10 cellular contexts compared by ENCODE assay signal in the genomic region with DNA sequence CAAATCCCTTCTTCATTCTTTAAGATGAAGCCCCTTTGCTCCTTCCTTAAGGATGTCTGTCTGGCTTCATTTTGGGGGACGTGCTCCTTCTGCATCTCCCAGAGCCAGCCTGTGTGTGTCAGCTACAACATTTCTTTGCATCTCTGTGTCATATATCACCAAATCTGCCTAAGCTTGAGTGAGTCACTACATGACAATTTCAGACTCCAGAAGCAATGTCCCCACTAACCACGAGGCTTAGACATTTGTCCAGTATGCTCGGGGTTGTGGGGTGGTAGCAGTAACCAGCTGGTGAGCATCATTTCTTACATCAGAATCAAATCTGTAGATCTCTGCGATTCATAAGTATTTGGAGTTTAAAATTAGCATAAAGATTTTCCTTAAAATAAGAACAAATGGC. TPM values are rescaled to one million over a fixed set of nuclear protein-coding genes. Genes with fewer than 3 reads are reported as not detected.
DNase-seq lines count a peak whose midpoint lies in the region; TF ChIP-seq lines count a peak whose summit lies in the region.
"Not testable (repeated sequence)": the region's sequence is repeated elsewhere in the genome, so short reads cannot be mapped to it uniquely, and the experiment has no call there.
"Had no signal": no experiment of that assay in that cellular context is flagged by ENCODE, and none has a peak within 500 bp of the region (broad histone marks: within the 10 kb centered on the region; RNA-seq: fewer than 3 reads in every experiment).

No MANE protein-coding gene starts in this region.

- not testable (repeated sequence) for H3K4me1 Mint-ChIP-seq in HFFc6 (ENCODE audit: low read depth); activated CD4-positive, alpha-beta T cell treated with anti-CD3 and anti-CD28 coated beads, Interleukin-2, amount 10 ng/mL, durations not matched to agents 24 days and 14 days

- not testable (repeated sequence) for H3K4me3 ChIP-seq in brain microvascular endothelial cell (ENCODE audit: low read depth, low read length)

- peaks cover 21% of the 10 kb centered on the region for H3K9me3 Mint-ChIP-seq in HFFc6
- H3K9me3 Mint-ChIP-seq in activated CD4-positive, alpha-beta T cell treated with anti-CD3 and anti-CD28 coated beads, Interleukin-2, amount 10 ng/mL, durations not matched to agents 24 days and 14 days = peaks cover 16% of the 10 kb centered on the region

- not testable (repeated sequence) for H3K27me3 ChIP-seq in brain microvascular endothelial cell (replicated peaks)

- not testable (repeated sequence) for H3K27me3 Mint-ChIP-seq in HFFc6 (ENCODE audit: insufficient read depth)
- peaks cover 17% of the 10 kb centered on the region for H3K27me3 Mint-ChIP-seq in activated CD4-positive, alpha-beta T cell treated with anti-CD3 and anti-CD28 coated beads, Interleukin-2, amount 10 ng/mL, durations not matched to agents 24 days and 14 days

- not testable (repeated sequence) for H3K36me3 Mint-ChIP-seq in HFFc6 (ENCODE audit: low read depth); activated CD4-positive, alpha-beta T cell treated with anti-CD3 and anti-CD28 coated beads, Interleukin-2, amount 10 ng/mL, durations not matched to agents 24 days and 14 days (ENCODE audit: low read depth)

- DNase-seq in ELR (ENCODE audit: low read depth) (peak; percentile 69), HFFc6 (peak; percentile 46), RKO (ENCODE audit: low spot score) (peak; percentile 54), brain microvascular endothelial cell (peak; percentile 22), kidney tubule cell (ENCODE audit: low spot score) (peak; percentile 25)
- DNase-seq in activated CD4-positive, alpha-beta T cell treated with anti-CD3 and anti-CD28 coated beads, Interleukin-2, amount 10 ng/mL, durations not matched to agents 24 days and 14 days = peak; percentile 39

- not testable (repeated sequence) for H3K27ac ChIP-seq in brain microvascular endothelial cell

- intact Hi-C loops in activated CD4-positive, alpha-beta T cell treated with anti-CD3 and anti-CD28 coated beads, Interleukin-2, amount 10 ng/mL, durations not matched to agents 24 days and 14 days (cut with micrococcal nuclease) = not testable (repeated sequence)

- not testable (repeated sequence) for H3K36me3 ChIP-seq in brain microvascular endothelial cell (replicated peaks)

- in situ Hi-C loops in brain microvascular endothelial cell (cut with HindIII; ENCODE audit: low pct_ligation_motif_present, low sequenced_read_pairs) = not testable (repeated sequence)

- not testable (repeated sequence) for TF ChIP-seq CTCF in HFFc6 (IDR thresholded peaks at IDR 0.05); brain microvascular endothelial cell (IDR thresholded peaks at IDR 0.05; ENCODE audit: low read depth, low read length, missing control alignments)

- H3K4me3 Mint-ChIP-seq in HFFc6; activated CD4-positive, alpha-beta T cell treated with anti-CD3 and anti-CD28 coated beads, Interleukin-2, amount 10 ng/mL, durations not matched to agents 24 days and 14 days: not testable (repeated sequence)

- not testable (repeated sequence) for H3K27ac Mint-ChIP-seq in HFFc6; activated CD4-positive, alpha-beta T cell treated with anti-CD3 and anti-CD28 coated beads, Interleukin-2, amount 10 ng/mL, durations not matched to agents 24 days and 14 days

RNA-seq across cellular contexts. Expression of a gene that starts 54.1 kb away (rescaled TPM):
- total RNA-seq in HFFc6 (2021; fragmentation: NEBNext Ultra II Directional; extraction: Animal tissue kit (Norgen Biotek cat#: 25700)) = 100 to 1,000 TPM in 3 of 6 experiments, 10 to 100 TPM in 3; 92.0 to 114 (median 101) TPM
- 97.9 and 103 TPM in 2 replicates for total RNA-seq in activated CD4-positive, alpha-beta T cell treated with anti-CD3 and anti-CD28 coated beads, Interleukin-2, amount 10 ng/mL, durations not matched to agents 24 days and 14 days

RNA-seq across cellular contexts. Expression of a gene that starts 54.8 kb away (rescaled TPM):
- not detected for total RNA-seq in HFFc6 (2021; fragmentation: NEBNext Ultra II Directional; extraction: Animal tissue kit (Norgen Biotek cat#: 25700))
- total RNA-seq in activated CD4-positive, alpha-beta T cell treated with anti-CD3 and anti-CD28 coated beads, Interleukin-2, amount 10 ng/mL, durations not matched to agents 24 days and 14 days = not detected in 2 replicates
- total RNA-seq: CD4-positive, CD25-positive, alpha-beta regulatory T cell; CD8-positive, alpha-beta memory T cell; GM12878; HT1080 had no signal
